10 cellular contexts compared by ENCODE assay signal in the genomic region with DNA sequence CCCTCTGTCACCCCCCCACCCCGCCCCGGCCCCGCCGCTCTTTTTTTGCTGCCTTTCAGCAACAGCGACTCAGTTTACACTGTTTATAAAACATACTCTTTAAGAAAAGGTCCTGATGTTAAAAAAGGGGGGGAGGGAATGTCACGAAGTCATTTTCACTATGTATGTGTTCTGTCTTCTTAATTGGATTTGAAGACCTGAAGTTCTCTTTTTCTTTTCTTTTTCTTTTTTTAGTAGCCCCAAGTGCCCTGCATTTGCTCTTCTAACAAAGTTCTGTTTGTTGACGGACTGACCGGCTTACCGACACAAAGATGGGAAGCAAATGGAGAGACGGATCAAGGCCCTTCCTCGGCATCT. TPM values are rescaled to one million over a fixed set of nuclear protein-coding genes. Genes with fewer than 3 reads are reported as not detected.
A peak's percentile ranks its signal among the peaks of the same experiment; 100 is the strongest.
DNase-seq lines count a peak whose midpoint lies in the region; ATAC-seq and TF ChIP-seq lines count a peak whose summit lies in the region.
"Had no signal": no experiment of that assay in that cellular context is flagged by ENCODE, and none has a peak within 500 bp of the region (broad histone marks: within the 10 kb centered on the region; RNA-seq: fewer than 3 reads in every experiment).

No MANE protein-coding gene starts in this region.

- H3K27ac Mint-ChIP-seq in WTC11: no peak overlapping the region
- no peak overlapping the region for H3K27ac Mint-ChIP-seq in stimulated activated naive B cell treated with anti-CD40 and anti-IgM and Interleukin-4, amounts not matched to agents 10 μg/mL and 1 μg/mL and 100 μg/mL, for 72 hours

- DNase-seq in activated T-cell treated with anti-CD3 and anti-CD28 coated beads, Interleukin-2, amount 50 U/mL, for 4 hours: no peak
- DNase-seq in activated T-cell treated with anti-CD3 and anti-CD28 coated beads, Interleukin-2, amount 50 U/mL, for 48 hours: no peak
- DNase-seq in WTC11 (ENCODE audit: low spot score) (no peak), NCI-H69 (lab: John Stamatoyannopoulos, UW) (no peak)
- no peak for DNase-seq in stimulated activated naive B cell treated with anti-CD40 and anti-IgM and Interleukin-4, amounts not matched to agents 10 μg/mL and 1 μg/mL and 100 μg/mL, for 72 hours
- DNase-seq in stimulated activated naive CD4-positive, alpha-beta T cell (lab: John Stamatoyannopoulos, UW): no peak

- TF ChIP-seq CTCF in WTC11 (IDR thresholded peaks at IDR 0.05): no peak

- H3K4me1 Mint-ChIP-seq in activated T-cell treated with anti-CD3 and anti-CD28 coated beads, Interleukin-2, amount 50 U/mL, for 4 hours (ENCODE audit: low read depth): peaks cover 25% of the 10 kb centered on the region
- H3K4me1 Mint-ChIP-seq in WTC11: peaks cover 20% of the 10 kb centered on the region
- peaks cover 20 to 30% of the 10 kb centered on the region in 2 donors for H3K4me1 Mint-ChIP-seq in stimulated activated naive B cell treated with anti-CD40 and anti-IgM and Interleukin-4, amounts not matched to agents 10 μg/mL and 1 μg/mL and 100 μg/mL, for 72 hours

- no peaks in the 10 kb centered on the region for H3K36me3 Mint-ChIP-seq in activated T-cell treated with anti-CD3 and anti-CD28 coated beads, Interleukin-2, amount 50 U/mL, for 4 hours (ENCODE audit: insufficient read depth)
- no peaks in the 10 kb centered on the region for H3K36me3 Mint-ChIP-seq in WTC11
- no peaks in the 10 kb centered on the region for H3K36me3 Mint-ChIP-seq in stimulated activated naive B cell treated with anti-CD40 and anti-IgM and Interleukin-4, amounts not matched to agents 10 μg/mL and 1 μg/mL and 100 μg/mL, for 72 hours

- H3K4me3 ChIP-seq in iPS-18c (ENCODE audit: insufficient read depth, low read depth, low read length): 0 out of 2 replicates have a peak overlapping the region, but pooled peaks have one; percentile 32

- peak overlapping the region; percentile 40 for H3K4me3 Mint-ChIP-seq in activated T-cell treated with anti-CD3 and anti-CD28 coated beads, Interleukin-2, amount 50 U/mL, for 4 hours
- peak overlapping the region; percentile 69 for H3K4me3 Mint-ChIP-seq in WTC11
- peak overlapping the region; percentile 75 to 80 for H3K4me3 Mint-ChIP-seq in stimulated activated naive B cell treated with anti-CD40 and anti-IgM and Interleukin-4, amounts not matched to agents 10 μg/mL and 1 μg/mL and 100 μg/mL, for 72 hours

- H3K27me3 Mint-ChIP-seq in activated T-cell treated with anti-CD3 and anti-CD28 coated beads, Interleukin-2, amount 50 U/mL, for 4 hours (ENCODE audit: low read depth): peaks cover 48% of the 10 kb centered on the region
- H3K27me3 Mint-ChIP-seq in WTC11 (ENCODE audit: low read depth): peaks cover 66% of the 10 kb centered on the region
- peaks cover 47 to 56% of the 10 kb centered on the region in 2 donors for H3K27me3 Mint-ChIP-seq in stimulated activated naive B cell treated with anti-CD40 and anti-IgM and Interleukin-4, amounts not matched to agents 10 μg/mL and 1 μg/mL and 100 μg/mL, for 72 hours

- POLR2A ChIA-PET in WTC11 (lab: Charles Lee): interaction anchor here (0.9 to 1.1 kb wide), 2 partner anchors 10 to 69 kb away, joined by 3 read pairs; partner anchors contain the start of gene ERCC6L

- no peak for ATAC-seq in activated T-cell treated with anti-CD3 and anti-CD28 coated beads, Interleukin-2, amount 50 U/mL, for 4 hours
- no peak for ATAC-seq in WTC11
- no peak for ATAC-seq in stimulated activated naive B cell treated with anti-CD40 and anti-IgM and Interleukin-4, amounts not matched to agents 10 μg/mL and 1 μg/mL and 100 μg/mL, for 72 hours (replicated peaks)
- ATAC-seq in HG02870 (IDR thresholded peaks at IDR 0.05; ENCODE audit: unreplicated experiment): no peak

- H3K9me3 Mint-ChIP-seq in activated T-cell treated with anti-CD3 and anti-CD28 coated beads, Interleukin-2, amount 50 U/mL, for 4 hours: no peaks in the 10 kb centered on the region
- no peaks in the 10 kb centered on the region for H3K9me3 Mint-ChIP-seq in WTC11
- H3K9me3 Mint-ChIP-seq in stimulated activated naive B cell treated with anti-CD40 and anti-IgM and Interleukin-4, amounts not matched to agents 10 μg/mL and 1 μg/mL and 100 μg/mL, for 72 hours: no peaks in the 10 kb centered on the region

- CTCF ChIA-PET in WTC11 (lab: Charles Lee): interaction anchor here (2.9 to 4.4 kb wide), 3 partner anchors 10 to 238 kb away, joined by 9 to 40 read pairs (median 11); no protein-coding TSS in a partner anchor

- peaks cover 16% of the 10 kb centered on the region for H3K9me3 ChIP-seq in iPS-18c (ENCODE audit: control insufficient read depth, insufficient read depth, low read length)

TF ChIP-seq in WTC11, 78 proteins besides CTCF, POLR2A, EP300 and RAD21:
- TF ChIP-seq ZNF263 (CRISPR knock-in tag; IDR thresholded peaks at IDR 0.05; ENCODE audit: low read depth) (no peak), GTF2I (CRISPR knock-in tag; conservative IDR thresholded peaks at IDR 0.05) (no peak), ZNF423 (CRISPR knock-in tag; IDR thresholded peaks at IDR 0.05) (no peak)
- TF ChIP-seq, protein P1, sequence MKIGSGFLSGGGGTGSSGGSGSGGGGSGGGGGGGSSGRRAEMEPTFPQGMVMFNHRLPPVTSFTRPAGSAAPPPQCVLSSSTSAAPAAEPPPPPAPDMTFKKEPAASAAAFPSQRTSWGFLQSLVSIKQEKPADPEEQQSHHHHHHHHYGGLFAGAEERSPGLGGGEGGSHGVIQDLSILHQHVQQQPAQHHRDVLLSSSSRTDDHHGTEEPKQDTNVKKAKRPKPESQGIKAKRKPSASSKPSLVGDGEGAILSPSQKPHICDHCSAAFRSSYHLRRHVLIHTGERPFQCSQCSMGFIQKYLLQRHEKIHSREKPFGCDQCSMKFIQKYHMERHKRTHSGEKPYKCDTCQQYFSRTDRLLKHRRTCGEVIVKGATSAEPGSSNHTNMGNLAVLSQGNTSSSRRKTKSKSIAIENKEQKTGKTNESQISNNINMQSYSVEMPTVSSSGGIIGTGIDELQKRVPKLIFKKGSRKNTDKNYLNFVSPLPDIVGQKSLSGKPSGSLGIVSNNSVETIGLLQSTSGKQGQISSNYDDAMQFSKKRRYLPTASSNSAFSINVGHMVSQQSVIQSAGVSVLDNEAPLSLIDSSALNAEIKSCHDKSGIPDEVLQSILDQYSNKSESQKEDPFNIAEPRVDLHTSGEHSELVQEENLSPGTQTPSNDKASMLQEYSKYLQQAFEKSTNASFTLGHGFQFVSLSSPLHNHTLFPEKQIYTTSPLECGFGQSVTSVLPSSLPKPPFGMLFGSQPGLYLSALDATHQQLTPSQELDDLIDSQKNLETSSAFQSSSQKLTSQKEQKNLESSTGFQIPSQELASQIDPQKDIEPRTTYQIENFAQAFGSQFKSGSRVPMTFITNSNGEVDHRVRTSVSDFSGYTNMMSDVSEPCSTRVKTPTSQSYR (CRISPR knock-in tag; IDR thresholded peaks at IDR 0.05): no peak

RNA-seq across cellular contexts. Expression of gene CITED1, which starts 2.5 kb away (rescaled TPM):
- total RNA-seq in activated T-cell treated with anti-CD3 and anti-CD28 coated beads, Interleukin-2, amount 50 U/mL, for 4 hours: not detected
- 2.2 to 4.5 TPM (median 3.9 TPM) in 3 replicates for total RNA-seq in WTC11 (2021)
- total RNA-seq: esophagus mucosa, left ventricle myocardium superior had no signal

RNA-seq across cellular contexts. Expression of gene RPS4X, which starts 31.1 kb away (rescaled TPM):
- total RNA-seq in activated T-cell treated with anti-CD3 and anti-CD28 coated beads, Interleukin-2, amount 50 U/mL, for 4 hours: 1,000 to 10,000 TPM; 1,059 to 1,737 (median 1,063) TPM
- total RNA-seq in WTC11 (2021): 805 to 905 TPM (median 863 TPM) in 3 replicates
